Comparison of ENCODE assay signal across 25 cellular contexts in the genomic region with DNA sequence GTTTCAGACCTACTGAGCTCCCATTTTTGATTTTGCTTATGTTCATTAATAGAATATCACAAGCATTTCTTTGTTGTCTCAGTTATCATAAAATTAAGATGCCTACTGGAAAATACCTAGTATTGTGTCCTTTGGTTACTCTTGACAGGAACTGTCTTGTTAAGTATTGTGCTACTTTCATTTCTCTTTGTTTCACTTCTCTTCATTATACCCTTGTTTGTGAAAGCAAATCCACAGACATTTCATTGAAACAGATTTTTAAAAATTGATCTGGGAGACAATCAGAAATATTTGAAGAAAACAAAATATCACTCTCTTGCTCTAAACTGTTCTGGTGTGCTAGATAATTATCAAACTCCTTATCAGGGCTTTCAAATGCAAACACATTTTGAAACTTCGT.
"Had no signal": no experiment of that assay in that cellular context is flagged by ENCODE, and none has a peak within 500 bp of the region (broad histone marks: within the 10 kb centered on the region; RNA-seq: fewer than 3 reads in every experiment).

No MANE protein-coding gene starts in this region.

- H3K9me3 ChIP-seq: SJCRH30 had no signal

- H3K27me3 ChIP-seq: SJCRH30 had no signal

- H3K4me1 ChIP-seq: SJCRH30 had no signal

- H3K27ac ChIP-seq: RWPE1, SJCRH30 had no signal

- ATAC-seq: HepG2, Panc1, PC-3, SK-N-SH treated with all-trans-retinoic acid at 6 μM for 48 hours had no signal

- H3K4me3 ChIP-seq: SJCRH30 had no signal

- DNase-seq: IMR-90; Kasumi-1; KG1; NCI-H1092; NCI-H1105 treated with DMSO at 0.1 percent for 48 hours; NCI-H1417 treated with DMSO at 0.1 percent for 48 hours; NCI-H146; NCI-H1694 treated with DMSO at 0.1 percent for 48 hours; NCI-H2029; NCI-H2081 treated with DMSO at 0.1 percent for 48 hours; NCI-H2171; NCI-H226; NCI-H446; NCI-H510A; NCI-H524 treated with DMSO at 0.1 percent for 48 hours; NCI-H69; NCI-H774; NK-92 treated with Interleukin-12 subunit alpha and Interleukin-12 subunit beta, amount 100 ng/mL, for 24 hours; PC-3; SHP77; SJCRH30 had no signal

- H3K36me3 ChIP-seq: SJCRH30 had no signal
